ENCODE assay signal across 10 cellular contexts in the genomic region with DNA sequence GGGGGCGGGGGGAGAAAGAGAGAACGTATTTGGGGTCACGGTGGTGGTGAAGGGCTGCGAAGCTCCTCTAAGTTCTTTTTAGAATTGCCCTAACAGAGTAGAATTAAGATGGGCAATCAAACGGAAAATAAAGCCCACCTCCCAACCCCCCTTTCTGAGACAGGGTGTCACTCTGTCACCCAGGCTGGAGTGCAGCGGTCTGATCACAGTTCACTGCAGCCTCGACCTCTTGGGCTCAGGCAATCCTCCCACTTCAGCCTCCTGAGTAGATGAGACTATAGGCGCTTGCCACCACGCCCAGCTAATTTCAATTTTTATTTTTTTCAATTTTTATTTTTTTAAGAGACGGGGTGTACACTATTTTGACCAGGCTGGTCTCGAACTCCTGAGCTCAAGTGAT. TPM values are rescaled to one million over a fixed set of nuclear protein-coding genes. Genes with fewer than 3 reads are reported as not detected.
A peak's percentile ranks its signal among the peaks of the same experiment; 100 is the strongest.
DNase-seq lines count a peak whose midpoint lies in the region; ATAC-seq and TF ChIP-seq lines count a peak whose summit lies in the region.
"Had no signal": no experiment of that assay in that cellular context is flagged by ENCODE, and none has a peak within 500 bp of the region (broad histone marks: within the 10 kb centered on the region; RNA-seq: fewer than 3 reads in every experiment).

No MANE protein-coding gene starts in this region.

- H3K27me3 Mint-ChIP-seq in CD8-positive, alpha-beta memory T cell, result peaks cover 25 to 40% of the 10 kb centered on the region in 2 donors
- peaks cover 12% of the 10 kb centered on the region for H3K27me3 Mint-ChIP-seq in activated T-helper 17 cell treated with anti-CD3 and anti-CD28 coated beads, Interleukin-2, amount 50 U/mL, for 72 hours

- peak overlapping the region in 4 of 7 donors; percentile 33 to 81 (median 50) for H3K4me3 Mint-ChIP-seq in CD8-positive, alpha-beta memory T cell
- peak overlapping the region; percentile 88 for H3K4me3 Mint-ChIP-seq in activated T-helper 17 cell treated with anti-CD3 and anti-CD28 coated beads, Interleukin-2, amount 50 U/mL, for 72 hours

- H3K9me3 Mint-ChIP-seq in CD8-positive, alpha-beta memory T cell, result no peaks in the 10 kb centered on the region
- H3K9me3 Mint-ChIP-seq in activated T-helper 17 cell treated with anti-CD3 and anti-CD28 coated beads, Interleukin-2, amount 50 U/mL, for 72 hours, result no peaks in the 10 kb centered on the region

- CTCF ChIA-PET in CD8-positive, alpha-beta memory T cell (lab: Charles Lee), result interaction anchor here (1.5 to 1.9 kb wide), 4 partner anchors 94 to 106 kb away, joined by 4 to 8 read pairs (median 6); no protein-coding TSS in a partner anchor

- H3K4me1 ChIP-seq in CD8-positive, alpha-beta memory T cell (ENCODE audit: insufficient read depth, low read length), result peaks cover 11% of the 10 kb centered on the region
- H3K4me1 ChIP-seq in gastroesophageal sphincter, result peaks cover 0 to 60% (median 31%) of the 10 kb centered on the region in 3 donors

- POLR2A ChIA-PET in CD8-positive, alpha-beta memory T cell (lab: Charles Lee), result no interaction called here

- H3K36me3 Mint-ChIP-seq in CD8-positive, alpha-beta memory T cell, result no peaks in the 10 kb centered on the region
- no peaks in the 10 kb centered on the region for H3K36me3 Mint-ChIP-seq in activated T-helper 17 cell treated with anti-CD3 and anti-CD28 coated beads, Interleukin-2, amount 50 U/mL, for 72 hours (ENCODE audit: low read depth)

- peaks cover 13% of the 10 kb centered on the region for H3K27me3 ChIP-seq in CD8-positive, alpha-beta memory T cell (ENCODE audit: insufficient read depth, low read length, poor library complexity, severe bottlenecking)
- no peaks in the 10 kb centered on the region for H3K27me3 ChIP-seq in gastroesophageal sphincter

- 53 to 60% methylated on average over 6 of the region's 11 CpGs for whole genome bisulfite sequencing in gastroesophageal sphincter (ENCODE audit: low coverage in 1 of 2), 2 donors

- H3K27ac Mint-ChIP-seq in CD8-positive, alpha-beta memory T cell, result no peak overlapping the region
- no peak overlapping the region for H3K27ac Mint-ChIP-seq in activated T-helper 17 cell treated with anti-CD3 and anti-CD28 coated beads, Interleukin-2, amount 50 U/mL, for 72 hours
- H3K27ac Mint-ChIP-seq: IgD-negative memory B cell had no signal

- H3K27ac ChIP-seq in CD8-positive, alpha-beta memory T cell (ENCODE audit: low read depth, low read length), result no peak overlapping the region
- H3K27ac ChIP-seq in gastroesophageal sphincter, result peak overlapping the region; percentile 89 to 99 (median 98)

- DNase-seq in CD8-positive, alpha-beta memory T cell, result no peak
- DNase-seq in sciatic nerve (ENCODE audit: low spot score) (peak; percentile 55), NCI-H524 (lab: John Stamatoyannopoulos, UW) (no peak), omental fat pad (ENCODE audit: low spot score) (no peak), NCI-H1417 (lab: John Stamatoyannopoulos, UW) (no peak), NCI-H128 (lab: John Stamatoyannopoulos, UW; ENCODE audit: unreplicated experiment) (no peak)

- H3K4me1 Mint-ChIP-seq in CD8-positive, alpha-beta memory T cell, result peaks cover 5 to 20% (median 9%) of the 10 kb centered on the region in 3 donors
- H3K4me1 Mint-ChIP-seq in activated T-helper 17 cell treated with anti-CD3 and anti-CD28 coated beads, Interleukin-2, amount 50 U/mL, for 72 hours, result peaks cover 14% of the 10 kb centered on the region

- no peaks in the 10 kb centered on the region for H3K36me3 ChIP-seq in CD8-positive, alpha-beta memory T cell (ENCODE audit: insufficient read depth, low read length)
- no peaks in the 10 kb centered on the region for H3K36me3 ChIP-seq in gastroesophageal sphincter

- TF ChIP-seq CTCF in gastroesophageal sphincter (IDR thresholded peaks at IDR 0.05), result no peak
- TF ChIP-seq CTCF in omental fat pad (IDR thresholded peaks at IDR 0.05), result no peak

- H3K9me3 ChIP-seq in CD8-positive, alpha-beta memory T cell (ENCODE audit: low read length), result no peaks in the 10 kb centered on the region
- no peaks in the 10 kb centered on the region for H3K9me3 ChIP-seq in gastroesophageal sphincter
- H3K9me3 ChIP-seq: mucosa of descending colon had no signal

- TF ChIP-seq EP300 in gastroesophageal sphincter (IDR thresholded peaks at IDR 0.05), result no peak

- no peak for TF ChIP-seq POLR2A in gastroesophageal sphincter (IDR thresholded peaks at IDR 0.05)

- ATAC-seq in activated T-helper 17 cell treated with anti-CD3 and anti-CD28 coated beads, Interleukin-2, amount 50 U/mL, for 72 hours (replicated peaks), result no peak
- no peak for ATAC-seq in gastroesophageal sphincter
- no peak for ATAC-seq in sciatic nerve
- ATAC-seq in omental fat pad (ENCODE audit: low FRiP score), result no peak

- intact Hi-C loops in sciatic nerve (cut with DNase I), result loop anchor here (5.0 kb wide), 1 partner anchor 34 kb away; the partner anchor contains the start of gene ATP6V0A1

- no peak overlapping the region for H3K4me3 ChIP-seq in CD8-positive, alpha-beta memory T cell (ENCODE audit: low read length)
- peak overlapping the region; percentile 21 to 88 for H3K4me3 ChIP-seq in gastroesophageal sphincter
- H3K4me3 ChIP-seq: mucosa of descending colon had no signal

RNA-seq across cellular contexts. Expression of gene CAVIN1, which starts 0.7 kb away (rescaled TPM):
- under 1 TPM; 0.18 to 0.22 TPM for total RNA-seq in CD8-positive, alpha-beta memory T cell
- not detected for polyA plus RNA-seq in CD8-positive, alpha-beta memory T cell
- total RNA-seq in activated T-helper 17 cell treated with anti-CD3 and anti-CD28 coated beads, Interleukin-2, amount 50 U/mL, for 72 hours, result 1 to 10 TPM; 2.5 to 6.1 TPM
- total RNA-seq in gastroesophageal sphincter, result 1,000 to 10,000 TPM in 2 of 4 donors, 100 to 1,000 TPM in 2; 615 to 1,266 (median 897) TPM
- total RNA-seq in sciatic nerve, result 608 TPM
- 100 to 1,000 TPM; 479 to 598 (median 526) TPM for total RNA-seq in omental fat pad
- polyA plus RNA-seq: IgD-negative memory B cell had no signal

RNA-seq across cellular contexts. Expression of gene ATP6V0A1, which starts 34.9 kb away (rescaled TPM):
- total RNA-seq in CD8-positive, alpha-beta memory T cell, result 1 to 10 TPM; 3.0 to 3.6 TPM
- 5.5 TPM for polyA plus RNA-seq in CD8-positive, alpha-beta memory T cell
- 10 to 100 TPM; 14.6 to 44.3 TPM for total RNA-seq in activated T-helper 17 cell treated with anti-CD3 and anti-CD28 coated beads, Interleukin-2, amount 50 U/mL, for 72 hours
- total RNA-seq in gastroesophageal sphincter, result 10 to 100 TPM; 47.5 to 84.5 (median 65.4) TPM
- 115 TPM for total RNA-seq in sciatic nerve
- 100 to 1,000 TPM in 1 of 4 donors, 10 to 100 TPM in 3; 76.7 to 106 (median 89.2) TPM for total RNA-seq in omental fat pad

RNA-seq across cellular contexts. Expression of gene STAT3, which starts 35.5 kb away (rescaled TPM):
- total RNA-seq in CD8-positive, alpha-beta memory T cell, result 100 to 1,000 TPM; 148 to 155 TPM
- polyA plus RNA-seq in CD8-positive, alpha-beta memory T cell, result 166 TPM
- 100 to 1,000 TPM; 179 to 429 TPM for total RNA-seq in activated T-helper 17 cell treated with anti-CD3 and anti-CD28 coated beads, Interleukin-2, amount 50 U/mL, for 72 hours
- 100 to 1,000 TPM; 146 to 253 (median 205) TPM for total RNA-seq in gastroesophageal sphincter
- 284 TPM for total RNA-seq in sciatic nerve
- total RNA-seq in omental fat pad, result 100 to 1,000 TPM; 214 to 433 (median 280) TPM

Comparison
In these comparisons a context has a peak if more than half of its experiments do, and no peak if none do; other contexts are left out.
1. RNA of gene CAVIN1, which starts 0.7 kb away (total RNA-seq): 615 to 1,266 TPM in gastroesophageal sphincter, 608 TPM in sciatic nerve (single experiment) and 479 to 598 TPM in omental fat pad; 2.5 to 6.1 TPM in activated T-helper 17 cell treated with anti-CD3 and anti-CD28 coated beads, Interleukin-2, amount 50 U/mL, for 72 hours and 0.18 to 0.22 TPM in CD8-positive, alpha-beta memory T cell; every median in the first group is over 10 times any median in the second.